Comparison of ENCODE assay signal across 21 cellular contexts in the genomic region with DNA sequence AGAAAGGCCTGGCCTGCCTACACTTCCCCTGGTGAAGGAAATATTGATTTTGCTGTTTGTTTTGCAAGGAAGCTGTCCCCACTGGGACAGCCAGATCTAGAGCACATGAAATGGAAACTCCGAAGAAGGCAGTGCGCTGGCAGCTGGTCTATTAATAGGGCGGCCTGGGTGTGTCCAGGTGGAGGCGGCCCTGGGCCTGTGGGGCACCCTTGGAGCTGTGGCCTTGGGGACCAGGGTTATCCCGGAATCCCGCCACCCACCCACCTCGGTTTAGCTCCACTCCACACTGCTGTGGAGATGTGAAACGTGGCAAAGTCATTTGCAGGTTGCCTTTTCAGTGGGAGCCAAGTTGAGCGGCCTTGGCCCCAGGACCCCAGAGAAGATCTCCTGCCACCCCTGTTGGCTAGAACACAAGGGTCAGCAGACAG.
DNase-seq lines count a peak whose midpoint lies in the region; ATAC-seq and TF ChIP-seq lines count a peak whose summit lies in the region.
"Had no signal": no experiment of that assay in that cellular context is flagged by ENCODE, and none has a peak within 500 bp of the region (broad histone marks: within the 10 kb centered on the region; RNA-seq: fewer than 3 reads in every experiment).

No MANE protein-coding gene starts in this region.

- peak overlapping the region in 1 of 2 donors; percentile 7 for H3K9ac ChIP-seq in stomach smooth muscle (ENCODE audit: low read length in 2 of 2)

- WGBS in heart left ventricle, 4 donors, result 70 to 80% (median 78%) methylated on average over 3 to 9 of the region's 9 CpGs

- H3K36me3 ChIP-seq in heart left ventricle, result no peaks in the 10 kb centered on the region
- no peaks in the 10 kb centered on the region for H3K36me3 ChIP-seq in stomach smooth muscle (ENCODE audit: control insufficient read depth in 2 of 2, insufficient read depth in 2 of 2, low read length in 2 of 2)
- no peaks in the 10 kb centered on the region for H3K36me3 ChIP-seq in naive thymus-derived CD4-positive, alpha-beta T cell (ENCODE audit: control insufficient read depth in 2 of 3, insufficient read depth in 3 of 3, low read length in 3 of 3)
- H3K36me3 ChIP-seq: thyroid gland, WERI-Rb-1 had no signal

- H3K4me3 Mint-ChIP-seq in chondrocyte (ENCODE audit: unreplicated experiment), result no peak overlapping the region
- no peak overlapping the region for H3K4me3 Mint-ChIP-seq in nephron
- no peak overlapping the region for H3K4me3 Mint-ChIP-seq in endothelial cell (ENCODE audit: unreplicated experiment)
- H3K4me3 Mint-ChIP-seq in effector memory CD8-positive, alpha-beta T cell, result no peak overlapping the region
- no peak overlapping the region for H3K4me3 Mint-ChIP-seq in naive thymus-derived CD4-positive, alpha-beta T cell
- H3K4me3 Mint-ChIP-seq: CD8-positive, alpha-beta memory T cell; stimulated activated memory B cell treated with anti-CD40 and anti-IgM and Interleukin-4, amounts not matched to agents 10 μg/mL and 1 μg/mL and 100 μg/mL, for 72 hours had no signal

- no peaks in the 10 kb centered on the region for H3K36me3 Mint-ChIP-seq in chondrocyte (ENCODE audit: low read depth)
- H3K36me3 Mint-ChIP-seq in nephron (ENCODE audit: low read depth), result no peaks in the 10 kb centered on the region
- peaks cover 3% of the 10 kb centered on the region for H3K36me3 Mint-ChIP-seq in endothelial cell (ENCODE audit: low read depth, unreplicated experiment)
- H3K36me3 Mint-ChIP-seq in effector memory CD8-positive, alpha-beta T cell (ENCODE audit: insufficient read depth), result no peaks in the 10 kb centered on the region
- H3K36me3 Mint-ChIP-seq in naive thymus-derived CD4-positive, alpha-beta T cell, result peaks cover 0 to 18% (median 4%) of the 10 kb centered on the region in 5 donors
- H3K36me3 Mint-ChIP-seq: CD8-positive, alpha-beta memory T cell had no signal

- TF ChIP-seq POLR2A in heart left ventricle (IDR thresholded peaks at IDR 0.05), result no peak

- no peak for TF ChIP-seq CTCF in chondrocyte (IDR thresholded peaks at IDR 0.05)
- TF ChIP-seq CTCF in heart left ventricle (IDR thresholded peaks at IDR 0.05), result no peak
- no peak for TF ChIP-seq CTCF in nephron (IDR thresholded peaks at IDR 0.05; ENCODE audit: unreplicated experiment in 3 of 3)
- TF ChIP-seq CTCF in endothelial cell (IDR thresholded peaks at IDR 0.05; ENCODE audit: unreplicated experiment), result no peak

- H3K9me3 ChIP-seq in heart left ventricle (no peaks in the 10 kb centered on the region), stomach smooth muscle (ENCODE audit: control insufficient read depth in 2 of 2, low read length in 2 of 2) (no peaks in the 10 kb centered on the region)
- no peaks in the 10 kb centered on the region for H3K9me3 ChIP-seq in naive thymus-derived CD4-positive, alpha-beta T cell (ENCODE audit: control insufficient read depth in 2 of 3, low read length in 3 of 3)
- H3K9me3 ChIP-seq: thyroid gland had no signal

- H3K27me3 ChIP-seq in heart left ventricle, result no peaks in the 10 kb centered on the region
- H3K27me3 ChIP-seq in stomach smooth muscle (ENCODE audit: control insufficient read depth in 1 of 2, insufficient read depth in 2 of 2, low read length in 2 of 2), result no peaks in the 10 kb centered on the region
- H3K27me3 ChIP-seq in naive thymus-derived CD4-positive, alpha-beta T cell (ENCODE audit: control insufficient read depth in 2 of 2, insufficient read depth in 2 of 2, low read length in 2 of 2), result no peaks in the 10 kb centered on the region
- H3K27me3 ChIP-seq: thyroid gland had no signal

- peak; percentile 43 to 61 (median 54) for ATAC-seq in heart left ventricle
- no peak for ATAC-seq in effector memory CD8-positive, alpha-beta T cell (replicated peaks)
- no peak for ATAC-seq in naive thymus-derived CD4-positive, alpha-beta T cell
- ATAC-seq: PC-3; stimulated activated memory B cell treated with anti-CD40 and anti-IgM and Interleukin-4, amounts not matched to agents 10 μg/mL and 1 μg/mL and 100 μg/mL, for 72 hours had no signal

- H3K4me1 ChIP-seq in heart left ventricle (peaks cover 4 to 45% (median 20%) of the 10 kb centered on the region in 12 donors), stomach smooth muscle (ENCODE audit: control insufficient read depth, insufficient read depth, low read length) (peaks cover 60% of the 10 kb centered on the region)
- no peaks in the 10 kb centered on the region for H3K4me1 ChIP-seq in naive thymus-derived CD4-positive, alpha-beta T cell (ENCODE audit: control insufficient read depth in 2 of 2, insufficient read depth in 2 of 2, low read length in 2 of 2)

- H3K4me1 Mint-ChIP-seq in chondrocyte (ENCODE audit: low read depth) (peaks cover 43% of the 10 kb centered on the region), nephron (peaks cover 78% of the 10 kb centered on the region), endothelial cell (ENCODE audit: unreplicated experiment) (peaks cover 36% of the 10 kb centered on the region)
- no peaks in the 10 kb centered on the region for H3K4me1 Mint-ChIP-seq in effector memory CD8-positive, alpha-beta T cell (ENCODE audit: low read depth in 2 of 2)
- H3K4me1 Mint-ChIP-seq in naive thymus-derived CD4-positive, alpha-beta T cell, result peaks cover 0 to 5% (median 0%) of the 10 kb centered on the region in 7 donors
- H3K4me1 Mint-ChIP-seq: CD8-positive, alpha-beta memory T cell had no signal

- H3K27ac ChIP-seq in heart left ventricle (peak overlapping the region in 10 of 12 donors; percentile 5 to 83 (median 48)), stomach smooth muscle (ENCODE audit: low read length) (peak overlapping the region; percentile 88)
- no peak overlapping the region for H3K27ac ChIP-seq in naive thymus-derived CD4-positive, alpha-beta T cell (ENCODE audit: low read depth, low read length)
- H3K27ac ChIP-seq: SK-N-MC, thyroid gland, WERI-Rb-1 had no signal

- intact Hi-C loops in heart left ventricle (cut with DNase I), result no loop called here
- intact Hi-C loops in naive thymus-derived CD4-positive, alpha-beta T cell (cut with micrococcal nuclease), result no loop called here

- CTCF ChIA-PET in naive thymus-derived CD4-positive, alpha-beta T cell (lab: Charles Lee), result no interaction called here

- H3K27ac Mint-ChIP-seq in chondrocyte (ENCODE audit: unreplicated experiment) (no peak overlapping the region), nephron (peak overlapping the region; percentile 18 to 63 (median 26)), endothelial cell (ENCODE audit: unreplicated experiment) (no peak overlapping the region)
- H3K27ac Mint-ChIP-seq in effector memory CD8-positive, alpha-beta T cell, result no peak overlapping the region
- H3K27ac Mint-ChIP-seq in naive thymus-derived CD4-positive, alpha-beta T cell, result no peak overlapping the region
- H3K27ac Mint-ChIP-seq: CD8-positive, alpha-beta memory T cell; IgD-negative memory B cell; stimulated activated memory B cell treated with anti-CD40 and anti-IgM and Interleukin-4, amounts not matched to agents 10 μg/mL and 1 μg/mL and 100 μg/mL, for 72 hours had no signal

- DNase-seq in chondrocyte (ENCODE audit: low spot score) (peak; percentile 87), heart left ventricle (no peak), endothelial cell (ENCODE audit: low spot score) (no peak)
- DNase-seq in effector memory CD8-positive, alpha-beta T cell, result no peak
- DNase-seq in naive thymus-derived CD4-positive, alpha-beta T cell, result no peak
- DNase-seq: activated gamma-delta T cell; CD8-positive, alpha-beta memory T cell; DND-41; foreskin melanocyte; GOT3; kidney glomerular epithelial cell; NCI-H1436 treated with DMSO at 0.1 percent for 48 hours; NCI-H226; PC-3; thyroid gland; WERI-Rb-1 had no signal

- H3K9me3 Mint-ChIP-seq in chondrocyte (ENCODE audit: low read depth) (no peaks in the 10 kb centered on the region), nephron (no peaks in the 10 kb centered on the region), endothelial cell (ENCODE audit: unreplicated experiment) (no peaks in the 10 kb centered on the region)
- H3K9me3 Mint-ChIP-seq in effector memory CD8-positive, alpha-beta T cell, result no peaks in the 10 kb centered on the region
- H3K9me3 Mint-ChIP-seq in naive thymus-derived CD4-positive, alpha-beta T cell, result peaks cover 0 to 1% (median 0%) of the 10 kb centered on the region in 11 donors
- H3K9me3 Mint-ChIP-seq: CD8-positive, alpha-beta memory T cell; IgD-negative memory B cell; stimulated activated memory B cell treated with anti-CD40 and anti-IgM and Interleukin-4, amounts not matched to agents 10 μg/mL and 1 μg/mL and 100 μg/mL, for 72 hours had no signal

- POLR2A ChIA-PET in naive thymus-derived CD4-positive, alpha-beta T cell (lab: Charles Lee), result no interaction called here

- H3K4me3 ChIP-seq in heart left ventricle, result no peak overlapping the region
- H3K4me3 ChIP-seq in stomach smooth muscle (ENCODE audit: low read length in 2 of 2), result no peak overlapping the region
- no peak overlapping the region for H3K4me3 ChIP-seq in naive thymus-derived CD4-positive, alpha-beta T cell (ENCODE audit: low read length)
- H3K4me3 ChIP-seq: SK-N-MC, thyroid gland had no signal

- H3K27me3 Mint-ChIP-seq in chondrocyte (ENCODE audit: low read depth) (no peaks in the 10 kb centered on the region), nephron (ENCODE audit: low read depth) (peaks cover 49% of the 10 kb centered on the region), endothelial cell (ENCODE audit: unreplicated experiment) (peaks cover 6% of the 10 kb centered on the region)
- peaks cover 23 to 64% of the 10 kb centered on the region in 2 donors for H3K27me3 Mint-ChIP-seq in effector memory CD8-positive, alpha-beta T cell
- H3K27me3 Mint-ChIP-seq in naive thymus-derived CD4-positive, alpha-beta T cell, result peaks cover 0 to 4% (median 0%) of the 10 kb centered on the region in 5 donors
- H3K27me3 Mint-ChIP-seq: IgD-negative memory B cell; stimulated activated memory B cell treated with anti-CD40 and anti-IgM and Interleukin-4, amounts not matched to agents 10 μg/mL and 1 μg/mL and 100 μg/mL, for 72 hours had no signal

Comparison
In these comparisons a context has a peak if more than half of its experiments do, and no peak if none do; other contexts are left out.
1. H3K27ac Mint-ChIP-seq: peak in nephron (3 of 3); none in chondrocyte (single experiment), endothelial cell (single experiment), effector memory CD8-positive, alpha-beta T cell (0 of 2) and naive thymus-derived CD4-positive, alpha-beta T cell (0 of 9).
2. ATAC-seq: peak in heart left ventricle (4 of 4); none in effector memory CD8-positive, alpha-beta T cell (single experiment) and naive thymus-derived CD4-positive, alpha-beta T cell (single experiment).